1 cellular context compared by ENCODE assay signal in the genomic region with DNA sequence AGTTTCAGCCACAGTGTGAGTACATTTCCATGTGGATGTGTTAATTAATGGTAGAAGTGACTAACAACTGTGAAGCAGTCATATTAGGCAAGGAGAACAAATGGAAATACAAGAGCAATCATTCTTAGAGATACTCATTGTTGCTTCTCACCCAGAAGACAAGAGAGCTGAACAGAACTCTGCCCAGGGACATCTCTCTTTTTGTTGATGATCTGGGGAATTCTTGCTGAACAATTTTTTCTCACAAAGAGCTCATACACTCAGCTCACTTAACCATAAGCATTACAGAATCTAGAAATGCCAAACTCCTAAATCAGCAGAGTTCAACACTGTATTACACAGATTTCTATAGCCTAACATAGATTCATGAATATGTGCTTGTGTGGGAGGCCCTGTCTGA.
TF ChIP-seq lines count a peak whose summit lies in the region.

No MANE protein-coding gene starts in this region.

TF ChIP-seq in GM23338, 12 proteins besides CTCF, POLR2A, EP300 and RAD21 (continued from another document):
- TF ChIP-seq, protein P1, sequence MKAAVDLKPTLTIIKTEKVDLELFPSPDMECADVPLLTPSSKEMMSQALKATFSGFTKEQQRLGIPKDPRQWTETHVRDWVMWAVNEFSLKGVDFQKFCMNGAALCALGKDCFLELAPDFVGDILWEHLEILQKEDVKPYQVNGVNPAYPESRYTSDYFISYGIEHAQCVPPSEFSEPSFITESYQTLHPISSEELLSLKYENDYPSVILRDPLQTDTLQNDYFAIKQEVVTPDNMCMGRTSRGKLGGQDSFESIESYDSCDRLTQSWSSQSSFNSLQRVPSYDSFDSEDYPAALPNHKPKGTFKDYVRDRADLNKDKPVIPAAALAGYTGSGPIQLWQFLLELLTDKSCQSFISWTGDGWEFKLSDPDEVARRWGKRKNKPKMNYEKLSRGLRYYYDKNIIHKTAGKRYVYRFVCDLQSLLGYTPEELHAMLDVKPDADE (IDR thresholded peaks at IDR 0.05) = no peak
- TF ChIP-seq EZH2 (IDR thresholded peaks at IDR 0.05; ENCODE audit: low read depth, unreplicated experiment) = no peak
- TF ChIP-seq JUNB (IDR thresholded peaks at IDR 0.05; ENCODE audit: unreplicated experiment) = no peak
- no peak for TF ChIP-seq POLR2AphosphoS5 (IDR thresholded peaks at IDR 0.05; ENCODE audit: low read depth)
- TF ChIP-seq, protein P2, sequence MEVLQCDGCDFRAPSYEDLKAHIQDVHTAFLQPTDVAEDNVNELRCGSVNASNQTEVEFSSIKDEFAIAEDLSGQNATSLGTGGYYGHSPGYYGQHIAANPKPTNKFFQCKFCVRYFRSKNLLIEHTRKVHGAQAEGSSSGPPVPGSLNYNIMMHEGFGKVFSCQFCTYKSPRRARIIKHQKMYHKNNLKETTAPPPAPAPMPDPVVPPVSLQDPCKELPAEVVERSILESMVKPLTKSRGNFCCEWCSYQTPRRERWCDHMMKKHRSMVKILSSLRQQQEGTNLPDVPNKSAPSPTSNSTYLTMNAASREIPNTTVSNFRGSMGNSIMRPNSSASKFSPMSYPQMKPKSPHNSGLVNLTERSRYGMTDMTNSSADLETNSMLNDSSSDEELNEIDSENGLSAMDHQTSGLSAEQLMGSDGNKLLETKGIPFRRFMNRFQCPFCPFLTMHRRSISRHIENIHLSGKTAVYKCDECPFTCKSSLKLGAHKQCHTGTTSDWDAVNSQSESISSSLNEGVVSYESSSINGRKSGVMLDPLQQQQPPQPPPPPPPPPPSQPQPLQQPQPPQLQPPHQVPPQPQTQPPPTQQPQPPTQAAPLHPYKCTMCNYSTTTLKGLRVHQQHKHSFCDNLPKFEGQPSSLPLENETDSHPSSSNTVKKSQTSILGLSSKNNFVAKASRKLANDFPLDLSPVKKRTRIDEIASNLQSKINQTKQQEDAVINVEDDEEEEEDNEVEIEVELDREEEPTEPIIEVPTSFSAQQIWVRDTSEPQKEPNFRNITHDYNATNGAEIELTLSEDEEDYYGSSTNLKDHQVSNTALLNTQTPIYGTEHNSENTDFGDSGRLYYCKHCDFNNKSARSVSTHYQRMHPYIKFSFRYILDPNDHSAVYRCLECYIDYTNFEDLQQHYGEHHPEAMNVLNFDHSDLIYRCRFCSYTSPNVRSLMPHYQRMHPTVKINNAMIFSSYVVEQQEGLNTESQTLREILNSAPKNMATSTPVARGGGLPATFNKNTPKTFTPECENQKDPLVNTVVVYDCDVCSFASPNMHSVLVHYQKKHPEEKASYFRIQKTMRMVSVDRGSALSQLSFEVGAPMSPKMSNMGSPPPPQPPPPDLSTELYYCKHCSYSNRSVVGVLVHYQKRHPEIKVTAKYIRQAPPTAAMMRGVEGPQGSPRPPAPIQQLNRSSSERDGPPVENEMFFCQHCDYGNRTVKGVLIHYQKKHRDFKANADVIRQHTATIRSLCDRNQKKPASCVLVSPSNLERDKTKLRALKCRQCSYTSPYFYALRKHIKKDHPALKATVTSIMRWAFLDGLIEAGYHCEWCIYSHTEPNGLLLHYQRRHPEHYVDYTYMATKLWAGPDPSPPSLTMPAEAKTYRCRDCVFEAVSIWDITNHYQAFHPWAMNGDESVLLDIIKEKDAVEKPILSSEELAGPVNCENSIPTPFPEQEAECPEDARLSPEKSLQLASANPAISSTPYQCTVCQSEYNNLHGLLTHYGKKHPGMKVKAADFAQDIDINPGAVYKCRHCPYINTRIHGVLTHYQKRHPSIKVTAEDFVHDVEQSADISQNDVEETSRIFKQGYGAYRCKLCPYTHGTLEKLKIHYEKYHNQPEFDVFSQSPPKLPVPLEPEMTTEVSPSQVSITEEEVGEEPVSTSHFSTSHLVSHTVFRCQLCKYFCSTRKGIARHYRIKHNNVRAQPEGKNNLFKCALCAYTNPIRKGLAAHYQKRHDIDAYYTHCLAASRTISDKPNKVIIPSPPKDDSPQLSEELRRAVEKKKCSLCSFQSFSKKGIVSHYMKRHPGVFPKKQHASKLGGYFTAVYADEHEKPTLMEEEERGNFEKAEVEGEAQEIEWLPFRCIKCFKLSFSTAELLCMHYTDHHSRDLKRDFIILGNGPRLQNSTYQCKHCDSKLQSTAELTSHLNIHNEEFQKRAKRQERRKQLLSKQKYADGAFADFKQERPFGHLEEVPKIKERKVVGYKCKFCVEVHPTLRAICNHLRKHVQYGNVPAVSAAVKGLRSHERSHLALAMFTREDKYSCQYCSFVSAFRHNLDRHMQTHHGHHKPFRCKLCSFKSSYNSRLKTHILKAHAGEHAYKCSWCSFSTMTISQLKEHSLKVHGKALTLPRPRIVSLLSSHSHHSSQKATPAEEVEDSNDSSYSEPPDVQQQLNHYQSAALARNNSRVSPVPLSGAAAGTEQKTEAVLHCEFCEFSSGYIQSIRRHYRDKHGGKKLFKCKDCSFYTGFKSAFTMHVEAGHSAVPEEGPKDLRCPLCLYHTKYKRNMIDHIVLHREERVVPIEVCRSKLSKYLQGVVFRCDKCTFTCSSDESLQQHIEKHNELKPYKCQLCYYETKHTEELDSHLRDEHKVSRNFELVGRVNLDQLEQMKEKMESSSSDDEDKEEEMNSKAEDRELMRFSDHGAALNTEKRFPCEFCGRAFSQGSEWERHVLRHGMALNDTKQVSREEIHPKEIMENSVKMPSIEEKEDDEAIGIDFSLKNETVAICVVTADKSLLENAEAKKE (CRISPR knock-in tag; IDR thresholded peaks at IDR 0.05) = no peak
- no peak for TF ChIP-seq NANOG (IDR thresholded peaks at IDR 0.05; ENCODE audit: borderline replicate concordance)
- TF ChIP-seq, protein P3, sequence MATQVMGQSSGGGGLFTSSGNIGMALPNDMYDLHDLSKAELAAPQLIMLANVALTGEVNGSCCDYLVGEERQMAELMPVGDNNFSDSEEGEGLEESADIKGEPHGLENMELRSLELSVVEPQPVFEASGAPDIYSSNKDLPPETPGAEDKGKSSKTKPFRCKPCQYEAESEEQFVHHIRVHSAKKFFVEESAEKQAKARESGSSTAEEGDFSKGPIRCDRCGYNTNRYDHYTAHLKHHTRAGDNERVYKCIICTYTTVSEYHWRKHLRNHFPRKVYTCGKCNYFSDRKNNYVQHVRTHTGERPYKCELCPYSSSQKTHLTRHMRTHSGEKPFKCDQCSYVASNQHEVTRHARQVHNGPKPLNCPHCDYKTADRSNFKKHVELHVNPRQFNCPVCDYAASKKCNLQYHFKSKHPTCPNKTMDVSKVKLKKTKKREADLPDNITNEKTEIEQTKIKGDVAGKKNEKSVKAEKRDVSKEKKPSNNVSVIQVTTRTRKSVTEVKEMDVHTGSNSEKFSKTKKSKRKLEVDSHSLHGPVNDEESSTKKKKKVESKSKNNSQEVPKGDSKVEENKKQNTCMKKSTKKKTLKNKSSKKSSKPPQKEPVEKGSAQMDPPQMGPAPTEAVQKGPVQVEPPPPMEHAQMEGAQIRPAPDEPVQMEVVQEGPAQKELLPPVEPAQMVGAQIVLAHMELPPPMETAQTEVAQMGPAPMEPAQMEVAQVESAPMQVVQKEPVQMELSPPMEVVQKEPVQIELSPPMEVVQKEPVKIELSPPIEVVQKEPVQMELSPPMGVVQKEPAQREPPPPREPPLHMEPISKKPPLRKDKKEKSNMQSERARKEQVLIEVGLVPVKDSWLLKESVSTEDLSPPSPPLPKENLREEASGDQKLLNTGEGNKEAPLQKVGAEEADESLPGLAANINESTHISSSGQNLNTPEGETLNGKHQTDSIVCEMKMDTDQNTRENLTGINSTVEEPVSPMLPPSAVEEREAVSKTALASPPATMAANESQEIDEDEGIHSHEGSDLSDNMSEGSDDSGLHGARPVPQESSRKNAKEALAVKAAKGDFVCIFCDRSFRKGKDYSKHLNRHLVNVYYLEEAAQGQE (IDR thresholded peaks at IDR 0.05; ENCODE audit: unreplicated experiment) = no peak
TF ChIP-seq in GM23338: peak in this region for 0.
